In the genomic region with DNA sequence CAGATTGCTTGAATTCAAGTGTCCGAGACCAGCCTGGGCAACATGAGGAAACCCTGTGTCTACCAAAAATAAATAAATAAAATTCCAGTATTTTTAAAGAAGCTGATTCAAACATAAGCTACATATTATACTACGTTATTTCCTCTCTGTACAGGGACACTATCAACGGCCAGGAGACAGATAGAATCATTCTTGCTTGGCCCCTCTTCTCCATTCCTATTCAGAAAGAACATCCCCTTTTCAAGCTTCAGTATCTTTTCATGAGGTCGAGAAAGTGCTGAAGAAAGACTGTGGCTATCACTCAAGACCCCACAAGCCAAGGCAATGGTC, we compare ENCODE assay signal across 8 cellular contexts. TPM values are rescaled to one million over a fixed set of nuclear protein-coding genes. Genes with fewer than 3 reads are reported as not detected.
A peak's percentile ranks its signal among the peaks of the same experiment; 100 is the strongest.
DNase-seq lines count a peak whose midpoint lies in the region; ATAC-seq, FAIRE-seq and TF ChIP-seq lines count a peak whose summit lies in the region.

No MANE protein-coding gene starts in this region.

- peak overlapping the region; percentile 88 for H2AFZ ChIP-seq in Loucy (ENCODE audit: low read length)
- peak overlapping the region; percentile 93 for H2AFZ ChIP-seq in H1 (ENCODE audit: low read length)

- TF ChIP-seq RAD21 in H1 (IDR thresholded peaks at IDR 0.05 in 1 of 2, conservative IDR thresholded peaks at IDR 0.05 in 1 of 2; ENCODE audit: low read depth in 2 of 2, low read length in 2 of 2), result no peak

- H3K27ac Mint-ChIP-seq in osteocyte (ENCODE audit: unreplicated experiment), result peak overlapping the region; percentile 56

- TF ChIP-seq EP300 in H1 (IDR thresholded peaks at IDR 0.05; ENCODE audit: borderline replicate concordance in 1 of 2, low read depth in 2 of 2, low read length in 2 of 2), result no peak

- no peak overlapping the region for H3K23ac ChIP-seq in H1 (ENCODE audit: insufficient read length)

- H3K18ac ChIP-seq in H1 (ENCODE audit: extremely low read depth, low read length), result no peak overlapping the region

- no peaks in the 10 kb centered on the region for H3K9me3 Mint-ChIP-seq in osteocyte (ENCODE audit: unreplicated experiment)

- no peak overlapping the region for H4K91ac ChIP-seq in H1 (replicated peaks; ENCODE audit: insufficient read length, low read length)

- H3K4me1 Mint-ChIP-seq in osteocyte (ENCODE audit: unreplicated experiment), result peaks cover 24% of the 10 kb centered on the region

- H3K9me3 ChIP-seq in left ventricle myocardium inferior (replicated peaks) (no peaks in the 10 kb centered on the region), Loucy (ENCODE audit: insufficient read depth, low read depth, low read length) (no peaks in the 10 kb centered on the region), H1 (ENCODE audit: insufficient read depth in 2 of 2, low read depth in 1 of 2, low read length in 1 of 2) (no peaks in the 10 kb centered on the region)

- H4K20me1 ChIP-seq in Loucy (ENCODE audit: insufficient read depth, low read length, poor library complexity, severe bottlenecking) (peaks cover 7% of the 10 kb centered on the region), H1 (replicated peaks in 1 of 2; ENCODE audit: control insufficient read depth in 1 of 2, insufficient read depth in 2 of 2, low read length in 2 of 2) (no peaks in the 10 kb centered on the region)

- peak overlapping the region; percentile 96 for H3K9ac ChIP-seq in Loucy (ENCODE audit: low read depth, low read length, poor library complexity, severe bottlenecking)
- no peak overlapping the region for H3K9ac ChIP-seq in H1 (replicated peaks in 1 of 4; ENCODE audit: extremely low read depth in 1 of 4, low read depth in 3 of 4, low read length in 3 of 4)

- H2BK15ac ChIP-seq in H1 (ENCODE audit: low read length), result no peak overlapping the region

- no peak for DNase-seq in left ventricle myocardium inferior
- DNase-seq in Right ventricle myocardium superior, result no peak
- DNase-seq in H1 (ENCODE audit: low read depth in 1 of 2, low spot score in 2 of 2), result no peak
- DNase-seq in osteocyte (ENCODE audit: extremely low spot score, unreplicated experiment), result no peak
- DNase-seq in ACHN, result no peak
- no peak for DNase-seq in HK-2 (ENCODE audit: unreplicated experiment)
- no peak for DNase-seq in NCI-H446 treated with DMSO at 0.1 percent for 48 hours (lab: John Stamatoyannopoulos, UW)

- H3K27me3 ChIP-seq in left ventricle myocardium inferior (ENCODE audit: low read depth) (no peaks in the 10 kb centered on the region), Loucy (ENCODE audit: insufficient read depth, low read length, poor library complexity, severe bottlenecking) (no peaks in the 10 kb centered on the region), H1 (replicated peaks in 1 of 4; ENCODE audit: control insufficient read depth in 3 of 4, extremely low read depth in 1 of 4, insufficient read depth in 3 of 4, low read length in 3 of 4) (no peaks in the 10 kb centered on the region; a peak in 2 of 7 replicates)

- H3K36me3 ChIP-seq in left ventricle myocardium inferior (no peaks in the 10 kb centered on the region), Loucy (ENCODE audit: insufficient read depth, low read length) (no peaks in the 10 kb centered on the region), H1 (ENCODE audit: control insufficient read depth in 2 of 4, insufficient read depth in 4 of 4, low read length in 3 of 4) (no peaks in the 10 kb centered on the region)

- H3K4me2 ChIP-seq in Loucy (ENCODE audit: low read depth, low read length, poor library complexity, severe bottlenecking) (peak overlapping the region; percentile 85), H1 (ENCODE audit: insufficient read depth in 1 of 2, low read depth in 2 of 2, low read length in 2 of 2) (peak overlapping the region; percentile 93 to 97)

- no peak overlapping the region for H2AK5ac ChIP-seq in H1 (ENCODE audit: low read depth, low read length)

- H3K79me1 ChIP-seq in H1 (ENCODE audit: low read depth, low read length), result no peaks in the 10 kb centered on the region

- FAIRE-seq in H1 (lab: Jason Lieb, UNC), result no peak

- no peak for ATAC-seq in Right ventricle myocardium superior (ENCODE audit: poor library complexity)

- no peaks in the 10 kb centered on the region for H3K9me2 ChIP-seq in Loucy (replicated peaks; ENCODE audit: low read depth, low read length)

- peaks cover 39% of the 10 kb centered on the region for H3K4me1 ChIP-seq in left ventricle myocardium inferior
- H3K4me1 ChIP-seq in Loucy (ENCODE audit: insufficient read depth, low read length, poor library complexity, severe bottlenecking), result peaks cover 30% of the 10 kb centered on the region
- peaks cover 4 to 13% (median 5%) of the 10 kb centered on the region in 4 experiments; a peak in 3 of 7 replicates for H3K4me1 ChIP-seq in H1 (replicated peaks in 1 of 4; ENCODE audit: control insufficient read depth in 3 of 4, insufficient read depth in 4 of 4, low read length in 3 of 4)

- H2BK12ac ChIP-seq in H1 (ENCODE audit: low read depth, low read length), result no peak overlapping the region

- peak overlapping the region; percentile 90 for H3K4me3 Mint-ChIP-seq in osteocyte (ENCODE audit: unreplicated experiment)

- H4K5ac ChIP-seq in H1 (ENCODE audit: insufficient read length, low read depth, low read length), result no peak overlapping the region

- CTCF ChIA-PET in H1 (lab: Charles Lee; ENCODE audit: partially characterized antibody), result interaction anchor here (0.7 to 3.0 kb wide), 9 partner anchors 12 to 201 kb away, joined by 3 to 13 read pairs (median 4); no protein-coding TSS in a partner anchor

- no peak overlapping the region for H2BK20ac ChIP-seq in H1 (ENCODE audit: low read length)

- no peak overlapping the region for H4K8ac ChIP-seq in H1 (ENCODE audit: extremely low read depth, insufficient read depth, low read length)

- intact Hi-C loops in left ventricle myocardium inferior (cut with micrococcal nuclease) (no loop called here), Right ventricle myocardium superior (cut with DNase I) (loop anchor here (5.0 kb wide), 1 partner anchor 198 kb away; no protein-coding TSS in a partner anchor)

- no peak overlapping the region for H2BK5ac ChIP-seq in H1 (ENCODE audit: low read depth, low read length)

- H3K14ac ChIP-seq in H1 (ENCODE audit: insufficient read length), result no peak overlapping the region

- in situ Hi-C loops in ACHN (cut with HindIII; ENCODE audit: low pct_ligation_motif_present, low pct_unique_long_range_greater_than_20kb, low sequenced_read_pairs), result no loop called here

- no peak overlapping the region for H3K56ac ChIP-seq in H1 (replicated peaks; ENCODE audit: insufficient read length, low read depth, low read length)

- POLR2A ChIA-PET in H1 (lab: Charles Lee; ENCODE audit: partially characterized antibody), result interaction anchor here (0.8 to 1.1 kb wide), 5 partner anchors 70 to 160 kb away, joined by 3 to 5 read pairs (median 3); partner anchors contain the start of gene PCNX4

- no peak for TF ChIP-seq CTCF in left ventricle myocardium inferior (IDR thresholded peaks at IDR 0.05; ENCODE audit: borderline replicate concordance)
- TF ChIP-seq CTCF in Loucy (conservative IDR thresholded peaks at IDR 0.05; ENCODE audit: low read length), result no peak; the same call in 1 of the 2 replicates
- TF ChIP-seq CTCF in H1 (IDR thresholded peaks at IDR 0.05; ENCODE audit: control extremely low read depth in 1 of 3, insufficient read depth in 1 of 3, low read depth in 1 of 3, low read length in 3 of 3), result no peak
- no peak for TF ChIP-seq CTCF in osteocyte (IDR thresholded peaks at IDR 0.05)

- H3K23me2 ChIP-seq in H1 (ENCODE audit: low read depth, low read length), result peaks cover 3% of the 10 kb centered on the region; the same call in 1 of the 2 replicates

- peaks cover 3% of the 10 kb centered on the region for H3K36me3 Mint-ChIP-seq in osteocyte (ENCODE audit: unreplicated experiment)

- no peaks in the 10 kb centered on the region for H3F3A ChIP-seq in Loucy (ENCODE audit: low read depth)

- H3K4me3 ChIP-seq in left ventricle myocardium inferior (peak overlapping the region; percentile 97), Loucy (ENCODE audit: low read length, poor library complexity, severe bottlenecking) (peak overlapping the region; percentile 83), H1 (ENCODE audit: extremely low read depth in 1 of 4, insufficient read depth in 2 of 4, low read depth in 3 of 4, low read length in 4 of 4) (peak overlapping the region; percentile 73 to 91 (median 77))

- H3K27ac ChIP-seq in left ventricle myocardium inferior (replicated peaks), result peak overlapping the region; percentile 95
- H3K27ac ChIP-seq in H1 (ENCODE audit: low read depth, low read length), result no peak overlapping the region

- H3K79me2 ChIP-seq in Loucy (ENCODE audit: insufficient read depth, low read length) (peaks cover 46% of the 10 kb centered on the region), H1 (ENCODE audit: control insufficient read depth in 1 of 2, insufficient read depth in 2 of 2, low read length in 2 of 2) (no peaks in the 10 kb centered on the region)

- H3K4ac ChIP-seq in H1 (replicated peaks; ENCODE audit: insufficient read length, low read depth, low read length), result no peak overlapping the region

- H2BK120ac ChIP-seq in H1 (replicated peaks; ENCODE audit: low read depth, low read length), result no peak overlapping the region

- no peak for TF ChIP-seq POLR2A in H1 (IDR thresholded peaks at IDR 0.05; ENCODE audit: control extremely low read depth in 1 of 2, low read depth in 2 of 2, low read length in 2 of 2)

- WGBS in H1 (ENCODE audit: extremely low coverage in 1 of 2, insufficient coverage in 1 of 2, insufficient read length in 1 of 2, insufficient replicate concordance in 2 of 2, low coverage in 1 of 2, low lambda C conversion rate in 2 of 2, missing lambda C conversion rate in 1 of 2), 2 experiments, result 34% methylated on average over 4 of the region's 4 CpGs; no CpG with 5 or more reads in 1 of the 2 experiments

- H3K27me3 Mint-ChIP-seq in osteocyte (ENCODE audit: unreplicated experiment), result peaks cover 2% of the 10 kb centered on the region

TF ChIP-seq in H1, 55 proteins besides CTCF, POLR2A, EP300 and RAD21 (continues in another document):
- no peak for TF ChIP-seq HDAC2 (IDR thresholded peaks at IDR 0.05; ENCODE audit: borderline replicate concordance in 1 of 2, low read depth in 2 of 2, low read length in 2 of 2)
- no peak for TF ChIP-seq RFX5 (IDR thresholded peaks at IDR 0.05; ENCODE audit: borderline replicate concordance, low read depth, low read length)
- TF ChIP-seq RNF2 (IDR thresholded peaks at IDR 0.05; ENCODE audit: borderline replicate concordance, low read depth, low read length, missing control alignments, poor library complexity, severe bottlenecking), result no peak

RNA-seq across cellular contexts. Expression of gene DHRS7, which starts 0.3 kb away (rescaled TPM):
- 29.5 TPM for total RNA-seq in left ventricle myocardium inferior
- 34.4 TPM for total RNA-seq in Right ventricle myocardium superior
- total RNA-seq in H1 (2021; fragmentation: NEBNext Ultra II Directional; extraction: Animal tissue kit (Norgen Biotek cat#: 25700)), result 26.1 and 27.5 TPM in 2 replicates
- 10.8 and 23.9 TPM in 2 replicates for polyA plus RNA-seq in H1 (2011; rRNA removed)
- 17.6 TPM for polyA plus RNA-seq in H1 (2011; cell fraction: cytosol; rRNA removed)
- 17.3 TPM for polyA plus RNA-seq in H1 (2011; cell fraction: nucleus; rRNA removed)
- 24.1 to 26.0 TPM (median 25.1 TPM) in 4 replicates for polyA plus RNA-seq in H1 (2012, experiment 1 of 2)
- polyA plus RNA-seq in H1 (2012, experiment 2 of 2), result 4.8 TPM
- 40.6 TPM for polyA plus RNA-seq in H1 (2013, experiment 1 of 2)
- 50.4 TPM for polyA plus RNA-seq in H1 (2013, experiment 2 of 2)
- 7.5 and 7.8 TPM in 2 replicates for polyA minus RNA-seq in H1 (2011; rRNA and poly(A)+ RNA removed)
- polyA minus RNA-seq in H1 (2011; cell fraction: cytosol; rRNA and poly(A)+ RNA removed), result 9.0 TPM
- 10.7 TPM for polyA minus RNA-seq in H1 (2011; cell fraction: nucleus; rRNA and poly(A)+ RNA removed)
- 45.5 and 49.1 TPM in 2 replicates for total RNA-seq in osteocyte
